In the genomic region with DNA sequence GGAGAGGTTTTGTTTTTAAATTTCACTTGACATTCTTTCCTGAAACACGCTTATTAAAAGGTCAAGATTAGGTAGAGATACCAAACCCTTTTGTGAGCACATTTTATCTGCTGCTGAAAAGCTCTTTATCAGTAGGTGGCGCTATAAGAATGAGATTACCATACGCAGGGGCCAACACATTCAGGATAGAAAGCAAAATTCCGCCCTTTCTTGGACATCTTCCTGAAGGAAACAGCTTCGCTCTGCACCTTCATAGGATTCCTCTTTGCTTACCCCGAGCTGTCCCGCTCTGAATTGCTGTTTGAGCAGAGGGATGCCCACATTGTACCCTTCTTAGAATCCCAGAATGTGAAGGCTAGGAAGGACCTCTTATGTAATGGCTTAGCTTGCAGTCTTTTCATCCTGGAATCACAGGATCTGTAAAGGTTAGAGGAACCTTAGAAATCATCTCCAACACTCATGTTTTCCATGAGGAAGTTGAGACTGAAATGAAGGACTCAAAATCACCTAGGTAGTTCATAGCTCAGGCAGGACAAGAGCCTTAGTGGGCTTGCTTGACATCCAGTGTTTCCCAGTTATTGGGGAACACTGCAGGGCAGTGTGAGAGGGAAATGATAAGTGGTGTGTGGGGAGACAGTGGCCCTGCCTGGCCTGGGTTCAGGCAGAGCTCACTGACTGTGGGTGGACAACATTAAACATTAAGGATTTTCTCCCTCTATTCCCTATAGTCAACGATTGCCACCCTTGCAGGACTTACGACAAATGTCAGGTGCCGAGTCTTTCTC, we compare ENCODE assay signal across 9 cellular contexts. TPM values are rescaled to one million over a fixed set of nuclear protein-coding genes. Genes with fewer than 3 reads are reported as not detected.
DNase-seq lines count a peak whose midpoint lies in the region; ATAC-seq, FAIRE-seq and TF ChIP-seq lines count a peak whose summit lies in the region.
"Had no signal": no experiment of that assay in that cellular context is flagged by ENCODE, and none has a peak within 500 bp of the region (broad histone marks: within the 10 kb centered on the region; RNA-seq: fewer than 3 reads in every experiment).

No MANE protein-coding gene starts in this region.

- FAIRE-seq in D721Med (lab: Jason Lieb, UNC) (no peak), astrocyte (lab: Jason Lieb, UNC) (peak; percentile 93)

- H3K27ac Mint-ChIP-seq in astrocyte (ENCODE audit: unreplicated experiment) = no peak overlapping the region

- DNase-seq in D721Med (ENCODE audit: insufficient read length, low spot score) (no peak), HK-2 (ENCODE audit: unreplicated experiment) (peak; percentile 13), NCI-H526 treated with DMSO at 0.1 percent for 48 hours (lab: John Stamatoyannopoulos, UW) (peak; percentile 24), astrocyte (ENCODE audit: low read depth) (peak; percentile 29), right atrium auricular region (ENCODE audit: low spot score) (no peak), sigmoid colon (no peak)

- no peaks in the 10 kb centered on the region for H3K9me3 Mint-ChIP-seq in astrocyte (ENCODE audit: unreplicated experiment)

- H3K79me2 ChIP-seq in astrocyte (ENCODE audit: insufficient read depth, low read length) = no peaks in the 10 kb centered on the region

- intact Hi-C loops in sigmoid colon (cut with DNase I) = loop anchor here (1.0 kb wide), 1 partner anchor 475 kb away; no protein-coding TSS in a partner anchor

- 23 to 34% methylated on average over 10 of the region's 10 CpGs for WGBS in sigmoid colon, 2 donors

- H3K9ac ChIP-seq in astrocyte (ENCODE audit: low read length) = no peak overlapping the region

- H3K4me3 ChIP-seq in astrocyte (ENCODE audit: insufficient read depth, low read depth, low read length) (no peak overlapping the region), right atrium auricular region (no peak overlapping the region), sigmoid colon (no peak overlapping the region)
- H3K4me3 ChIP-seq: skin epidermis had no signal

- no peak for TF ChIP-seq EP300 in sigmoid colon (IDR thresholded peaks at IDR 0.05)

- TF ChIP-seq POLR2A in sigmoid colon (IDR thresholded peaks at IDR 0.05) = no peak

- H4K20me1 ChIP-seq in astrocyte (ENCODE audit: insufficient read depth, low read length) = no peaks in the 10 kb centered on the region

- no peaks in the 10 kb centered on the region for H3K36me3 Mint-ChIP-seq in astrocyte (ENCODE audit: low read depth, unreplicated experiment)

- H3K27me3 Mint-ChIP-seq in astrocyte (ENCODE audit: low read depth, unreplicated experiment) = peaks cover 12% of the 10 kb centered on the region

- H3K27ac ChIP-seq in astrocyte (ENCODE audit: low read depth, low read length) = no peak overlapping the region
- H3K27ac ChIP-seq in right atrium auricular region = no peak overlapping the region
- H3K27ac ChIP-seq in sigmoid colon = no peak overlapping the region
- H3K27ac ChIP-seq: skin epidermis had no signal

- H3K4me1 ChIP-seq in astrocyte (ENCODE audit: insufficient read depth, low read length) (no peaks in the 10 kb centered on the region), right atrium auricular region (no peaks in the 10 kb centered on the region), sigmoid colon (no peaks in the 10 kb centered on the region)

- peak overlapping the region; percentile 29 for H2AFZ ChIP-seq in astrocyte (ENCODE audit: low read depth, low read length)

- TF ChIP-seq CTCF in D721Med (IDR thresholded peaks at IDR 0.05; ENCODE audit: insufficient read depth, missing control alignments) (peak; percentile 96), astrocyte (IDR thresholded peaks at IDR 0.05; ENCODE audit: insufficient read depth, low read depth, low read length) (peak; percentile 98), right atrium auricular region (IDR thresholded peaks at IDR 0.05) (peak; percentile 62 to 82), sigmoid colon (IDR thresholded peaks at IDR 0.05) (peak; percentile 31 to 75 (median 68))

- H3K36me3 ChIP-seq in astrocyte (ENCODE audit: insufficient read depth, low read length) = no peaks in the 10 kb centered on the region
- no peaks in the 10 kb centered on the region for H3K36me3 ChIP-seq in right atrium auricular region
- H3K36me3 ChIP-seq in sigmoid colon = no peaks in the 10 kb centered on the region

- ATAC-seq in HG03280 (IDR thresholded peaks at IDR 0.05; ENCODE audit: unreplicated experiment) = no peak
- ATAC-seq in HG02973 (IDR thresholded peaks at IDR 0.05; ENCODE audit: unreplicated experiment) = no peak

- H3K4me2 ChIP-seq in astrocyte (ENCODE audit: low read length) = peak overlapping the region; percentile 51

- H3K4me3 Mint-ChIP-seq in astrocyte (ENCODE audit: unreplicated experiment) = no peak overlapping the region

- no peaks in the 10 kb centered on the region for H3K4me1 Mint-ChIP-seq in astrocyte (ENCODE audit: low read depth, unreplicated experiment)

- H3K9me3 ChIP-seq in astrocyte (ENCODE audit: insufficient read depth, low read depth, low read length) (no peaks in the 10 kb centered on the region), right atrium auricular region (no peaks in the 10 kb centered on the region), sigmoid colon (no peaks in the 10 kb centered on the region)

- H3K27me3 ChIP-seq in astrocyte (ENCODE audit: insufficient read depth, low read length) = no peaks in the 10 kb centered on the region
- no peaks in the 10 kb centered on the region for H3K27me3 ChIP-seq in right atrium auricular region
- no peaks in the 10 kb centered on the region for H3K27me3 ChIP-seq in sigmoid colon

RNA-seq across cellular contexts. Expression of gene CRY1, which starts 38.7 kb away (rescaled TPM):
- total RNA-seq in astrocyte (15.0 and 18.3 TPM in 2 replicates), right atrium auricular region (10 to 100 TPM; 16.2 to 23.7 TPM), sigmoid colon (10 to 100 TPM; 20.3 to 40.4 (median 27.3) TPM)
- 1 to 10 TPM; 7.2 to 9.7 (median 7.7) TPM for polyA plus RNA-seq in sigmoid colon

Comparison
In these comparisons a context has a peak if more than half of its experiments do, and no peak if none do; other contexts are left out.
1. DNase-seq: peak in HK-2 (single experiment), NCI-H526 treated with DMSO at 0.1 percent for 48 hours (single experiment) and astrocyte (single experiment); none in D721Med (single experiment), right atrium auricular region (single experiment) and sigmoid colon (single experiment).
2. Peak in every context shown above with its lines, with median percentiles within 50 percentile points of each other: CTCF ChIP-seq.